In the genomic region with DNA sequence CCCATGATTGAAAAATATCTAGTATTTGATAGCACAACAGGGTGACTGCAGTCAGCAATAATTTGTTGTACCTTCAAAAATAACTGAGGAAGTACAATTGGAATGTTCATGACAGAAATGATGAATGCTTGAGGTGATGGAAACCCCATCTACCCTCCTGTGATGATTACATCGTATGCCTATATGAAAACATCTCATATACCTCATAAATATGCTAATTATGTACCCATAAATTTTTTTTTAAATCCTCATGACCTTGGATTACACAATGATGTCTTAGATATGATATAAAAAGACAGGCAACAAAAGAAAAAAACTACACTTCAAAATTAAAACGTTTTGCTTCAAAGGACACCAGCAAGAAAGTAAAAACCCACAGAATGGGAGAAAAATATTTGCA, we compare ENCODE assay signal across 12 cellular contexts. TPM values are rescaled to one million over a fixed set of nuclear protein-coding genes. Genes with fewer than 3 reads are reported as not detected.
A peak's percentile ranks its signal among the peaks of the same experiment; 100 is the strongest.
DNase-seq lines count a peak whose midpoint lies in the region; ATAC-seq and TF ChIP-seq lines count a peak whose summit lies in the region.
"Had no signal": no experiment of that assay in that cellular context is flagged by ENCODE, and none has a peak within 500 bp of the region (broad histone marks: within the 10 kb centered on the region; RNA-seq: fewer than 3 reads in every experiment).

No MANE protein-coding gene starts in this region.

- no peak for TF ChIP-seq POLR2A in adrenal gland (IDR thresholded peaks at IDR 0.05)

- peak overlapping the region; percentile 91 for H3K4me3 ChIP-seq in GM23338
- peak overlapping the region; percentile 76 for H3K4me3 ChIP-seq in SU-DHL-6 (ENCODE audit: insufficient read depth, low read length, poor library complexity, severe bottlenecking)
- H3K4me3 ChIP-seq in neural cell (ENCODE audit: low read length), result peak overlapping the region; percentile 86
- peak overlapping the region in 1 of 4 donors; percentile 91 for H3K4me3 ChIP-seq in adrenal gland

- peaks cover 3% of the 10 kb centered on the region; the same call in 1 of the 2 replicates for H3K36me3 ChIP-seq in GM23338 (ENCODE audit: insufficient read depth)
- no peaks in the 10 kb centered on the region for H3K36me3 ChIP-seq in SU-DHL-6 (ENCODE audit: low read length)
- no peaks in the 10 kb centered on the region for H3K36me3 ChIP-seq in neural cell (ENCODE audit: insufficient read depth, low read length)
- no peaks in the 10 kb centered on the region for H3K36me3 ChIP-seq in adrenal gland (replicated peaks in 1 of 2)

- H3K4me3 Mint-ChIP-seq in GM23338, result no peak overlapping the region

- H3K4me1 Mint-ChIP-seq in GM23338, result peaks cover 5% of the 10 kb centered on the region

- H3K27me3 Mint-ChIP-seq in GM23338 (ENCODE audit: insufficient read depth, low read depth, poor library complexity), result peaks cover 2% of the 10 kb centered on the region
- H3K27me3 Mint-ChIP-seq: activated B cell treated with CpG ODN at 0.5 μM for 24 hours; stimulated activated naive CD8-positive, alpha-beta T cell treated with anti-CD3 and anti-CD28 coated beads, Interleukin-15, amount 100 ng/mL, for 72 hours had no signal

- 0 out of 2 replicates have a peak, but pooled peaks cover 9% of the 10 kb centered on the region for H3K4me1 ChIP-seq in GM23338 (ENCODE audit: insufficient read depth)
- H3K4me1 ChIP-seq in adrenal gland (replicated peaks in 1 of 2), result peaks cover 11 to 24% of the 10 kb centered on the region in 2 donors

- H3K9me3 ChIP-seq in SU-DHL-6 (ENCODE audit: insufficient read depth, low read length) (no peaks in the 10 kb centered on the region), neural cell (ENCODE audit: low read length) (no peaks in the 10 kb centered on the region), adrenal gland (replicated peaks in 1 of 3) (no peaks in the 10 kb centered on the region)

- H3K79me2 ChIP-seq in GM23338 (replicated peaks; ENCODE audit: insufficient read depth) (peaks cover 36% of the 10 kb centered on the region), SU-DHL-6 (ENCODE audit: insufficient read depth, low read length) (peaks cover 38% of the 10 kb centered on the region), neural cell (replicated peaks; ENCODE audit: insufficient read depth, low read length) (peaks cover 14% of the 10 kb centered on the region)

- DNase-seq in GM23338 (ENCODE audit: low spot score), result no peak
- DNase-seq in activated CD4-positive, CD25-positive, alpha-beta regulatory T cell treated with anti-CD3 and anti-CD28 coated beads, Interleukin-2, amount 50 U/mL, for 72 hours, result no peak
- DNase-seq in adrenal gland, result no peak
- DNase-seq in NCI-H1417 treated with DMSO at 0.1 percent for 48 hours (lab: John Stamatoyannopoulos, UW), result no peak
- DNase-seq: activated B cell treated with CpG ODN at 0.5 μM for 24 hours, activated T-cell treated with anti-CD3 and anti-CD28 coated beads for 4 hours, NCI-H2029 treated with DMSO at 0.1 percent for 48 hours had no signal

- H3K4me2 ChIP-seq in GM23338 (peak overlapping the region; percentile 95), SU-DHL-6 (ENCODE audit: low read depth, low read length, poor library complexity, severe bottlenecking) (peak overlapping the region; percentile 87), neural cell (ENCODE audit: low read length) (no peak overlapping the region)

- H2AFZ ChIP-seq in GM23338, result peak overlapping the region; percentile 97
- H2AFZ ChIP-seq in SU-DHL-6 (ENCODE audit: low read depth, low read length, severe bottlenecking), result peak overlapping the region; percentile 91
- no peak overlapping the region for H2AFZ ChIP-seq in neural cell (ENCODE audit: low read depth, low read length)

- H3K27ac Mint-ChIP-seq in GM23338, result no peak overlapping the region
- H3K27ac Mint-ChIP-seq: activated B cell treated with CpG ODN at 0.5 μM for 24 hours had no signal

- no peaks in the 10 kb centered on the region for H3F3A ChIP-seq in GM23338 (replicated peaks; ENCODE audit: low read depth)
- H3F3A ChIP-seq in SU-DHL-6 (ENCODE audit: insufficient read depth), result peaks cover 21% of the 10 kb centered on the region
- no peaks in the 10 kb centered on the region for H3F3A ChIP-seq in neural cell (ENCODE audit: insufficient read depth, low read length, poor library complexity, severe bottlenecking)

- no peak for ATAC-seq in GM23338
- no peak for ATAC-seq in HG02623 (IDR thresholded peaks at IDR 0.05; ENCODE audit: unreplicated experiment)

- TF ChIP-seq CTCF in C4-2B (conservative IDR thresholded peaks at IDR 0.05), result no peak
- no peak for TF ChIP-seq CTCF in GM23338 (conservative IDR thresholded peaks at IDR 0.05; ENCODE audit: low read depth in 2 of 2)
- TF ChIP-seq CTCF in SU-DHL-6 (IDR thresholded peaks at IDR 0.05; ENCODE audit: insufficient read depth, low read length, poor library complexity, severe bottlenecking), result no peak
- TF ChIP-seq CTCF in neural cell (IDR thresholded peaks at IDR 0.05; ENCODE audit: poor library complexity, severe bottlenecking), result no peak
- TF ChIP-seq CTCF in adrenal gland (IDR thresholded peaks at IDR 0.05), result no peak

- H3K27me3 ChIP-seq in GM23338 (ENCODE audit: insufficient read depth) (no peaks in the 10 kb centered on the region), SU-DHL-6 (ENCODE audit: low read length) (no peaks in the 10 kb centered on the region), neural cell (ENCODE audit: insufficient read depth, low read depth, low read length) (no peaks in the 10 kb centered on the region), adrenal gland (no peaks in the 10 kb centered on the region)

- H3K9me3 Mint-ChIP-seq in GM23338, result no peaks in the 10 kb centered on the region
- H3K9me3 Mint-ChIP-seq: activated B cell treated with CpG ODN at 0.5 μM for 24 hours; stimulated activated naive CD8-positive, alpha-beta T cell treated with anti-CD3 and anti-CD28 coated beads, Interleukin-15, amount 100 ng/mL, for 72 hours had no signal

- no peaks in the 10 kb centered on the region for H3K9me2 ChIP-seq in GM23338 (ENCODE audit: insufficient read depth)
- H3K9me2 ChIP-seq in SU-DHL-6 (replicated peaks; ENCODE audit: insufficient read depth, low read length), result no peaks in the 10 kb centered on the region
- H3K9me2 ChIP-seq in neural cell (ENCODE audit: insufficient read depth, low read length), result no peaks in the 10 kb centered on the region

- H3K36me3 Mint-ChIP-seq in GM23338 (ENCODE audit: low read depth), result no peaks in the 10 kb centered on the region

- WGBS in adrenal gland, 4 donors, result 23 to 34% (median 29%) methylated on average over 2 of the region's 2 CpGs

- TF ChIP-seq RAD21 in neural cell (conservative IDR thresholded peaks at IDR 0.05), result no peak

- peaks cover 17% of the 10 kb centered on the region for H4K20me1 ChIP-seq in GM23338 (replicated peaks; ENCODE audit: insufficient read depth)
- no peaks in the 10 kb centered on the region for H4K20me1 ChIP-seq in SU-DHL-6 (ENCODE audit: low read depth, low read length)
- no peaks in the 10 kb centered on the region for H4K20me1 ChIP-seq in neural cell (ENCODE audit: insufficient read depth)

- no peak for TF ChIP-seq EP300 in neural cell (conservative IDR thresholded peaks at IDR 0.05; ENCODE audit: poor library complexity, severe bottlenecking)

- H3K9ac ChIP-seq in SU-DHL-6 (ENCODE audit: low read length) (peak overlapping the region; percentile 82), neural cell (ENCODE audit: low read length) (no peak overlapping the region)

- H3K27ac ChIP-seq in C4-2B, result peak overlapping the region; percentile 96; the same call in 1 of the 2 replicates
- H3K27ac ChIP-seq in GM23338 (ENCODE audit: low read depth), result no peak overlapping the region
- peak overlapping the region; percentile 82 for H3K27ac ChIP-seq in SU-DHL-6 (ENCODE audit: low read depth, low read length)
- no peak overlapping the region for H3K27ac ChIP-seq in neural cell (ENCODE audit: low read length)
- H3K27ac ChIP-seq in adrenal gland, result peak overlapping the region in 2 of 5 donors; percentile 86 to 92

- intact Hi-C loops in adrenal gland (cut with DNase I), result loop anchor here in 1 of 2 donors (5.0 kb wide), 1 partner anchor 59 kb away; a partner anchor contains a TSS

TF ChIP-seq in GM23338, 12 proteins besides CTCF, POLR2A, EP300 and RAD21 (continues in another document):
- no peak for TF ChIP-seq EZH2 (IDR thresholded peaks at IDR 0.05; ENCODE audit: low read depth, unreplicated experiment)
- no peak for TF ChIP-seq JUNB (IDR thresholded peaks at IDR 0.05; ENCODE audit: unreplicated experiment)

RNA-seq across cellular contexts. Expression of a gene that starts 1.4 kb away (rescaled TPM):
- 43.5 and 58.3 TPM in 2 replicates for total RNA-seq in GM23338 (2014; rRNA removed; shearing (Covaris generic))
- polyA plus RNA-seq in GM23338 (2016; fragmentation: Nextera tagmentation; extraction: Ambion mirVana) (15.4 and 16.2 TPM in 2 replicates), neural cell (7.1 and 9.8 TPM in 2 replicates), adrenal gland (10 to 100 TPM in 1 of 3 donors, 1 to 10 TPM in 2; 4.2 to 21.6 (median 6.8) TPM)
- polyA minus RNA-seq in neural cell, result 21.2 and 22.7 TPM in 2 replicates
- total RNA-seq in adrenal gland, result 10 to 100 TPM; 10.7 to 30.3 (median 20.6) TPM

RNA-seq across cellular contexts. Expression of a gene that starts 43.5 kb away (rescaled TPM):
- total RNA-seq in GM23338 (2014; rRNA removed; shearing (Covaris generic)), result 15.5 and 18.7 TPM in 2 replicates
- polyA plus RNA-seq in GM23338 (2016; fragmentation: Nextera tagmentation; extraction: Ambion mirVana) (68.8 and 69.9 TPM in 2 replicates), neural cell (34.9 and 41.1 TPM in 2 replicates), adrenal gland (10 to 100 TPM in 2 of 3 donors, 1 to 10 TPM in 1; 8.9 to 34.3 (median 29.9) TPM)
- 7.1 and 14.1 TPM in 2 replicates for polyA minus RNA-seq in neural cell
- 10 to 100 TPM; 19.1 to 56.5 (median 35.9) TPM for total RNA-seq in adrenal gland

RNA-seq across cellular contexts. Expression of a gene that starts 59.0 kb away (rescaled TPM):
- 34.6 and 43.9 TPM in 2 replicates for total RNA-seq in GM23338 (2014; rRNA removed; shearing (Covaris generic))
- polyA plus RNA-seq in GM23338 (2016; fragmentation: Nextera tagmentation; extraction: Ambion mirVana) (10.1 and 10.4 TPM in 2 replicates), neural cell (48.2 and 53.8 TPM in 2 replicates), adrenal gland (10 to 100 TPM in 2 of 3 donors, 1 to 10 TPM in 1; 9.7 to 17.5 (median 13.7) TPM)
- polyA minus RNA-seq in neural cell, result 69.1 and 82.9 TPM in 2 replicates
- 10 to 100 TPM in 7 of 8 donors, 1 to 10 TPM in 1; 6.3 to 24.5 (median 18.1) TPM for total RNA-seq in adrenal gland

Comparison
In these comparisons a context has a peak if more than half of its experiments do, and no peak if none do; other contexts are left out.
1. H3K27ac ChIP-seq: peak in C4-2B (single experiment) and SU-DHL-6 (single experiment); none in GM23338 (single experiment) and neural cell (single experiment).